In the genomic region with DNA sequence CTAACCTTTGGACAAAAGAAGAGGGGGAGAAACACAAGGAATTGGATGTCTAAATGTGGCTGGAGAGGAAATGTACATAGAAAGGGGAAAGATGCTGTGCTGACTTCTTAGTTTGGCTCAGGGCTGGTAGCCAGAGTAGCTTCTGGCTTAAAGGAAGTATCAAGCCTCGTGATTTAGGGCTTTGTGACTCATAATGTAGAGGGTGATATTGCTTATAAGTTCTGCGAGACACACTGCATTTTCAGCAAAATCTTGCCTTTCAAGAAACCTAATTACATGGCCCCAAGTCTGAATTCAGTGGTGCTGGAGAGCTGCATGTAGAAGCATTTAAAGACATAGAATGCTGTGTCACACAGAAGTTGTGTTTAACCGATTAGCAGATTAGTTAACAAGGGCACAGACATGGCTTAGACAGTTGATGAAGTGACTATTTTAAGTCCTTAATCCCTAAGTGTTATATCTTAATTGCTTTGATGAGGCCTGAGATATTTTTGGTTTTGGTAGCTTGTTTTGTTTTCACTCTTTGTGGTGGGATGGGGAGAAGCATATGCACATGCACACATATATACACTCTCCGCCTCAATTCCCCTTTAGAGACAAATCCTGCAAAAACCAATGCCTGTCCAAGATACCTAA, we compare ENCODE assay signal across 14 cellular contexts.
A peak's percentile ranks its signal among the peaks of the same experiment; 100 is the strongest.
DNase-seq lines count a peak whose midpoint lies in the region; ATAC-seq and TF ChIP-seq lines count a peak whose summit lies in the region.
"Had no signal": no experiment of that assay in that cellular context is flagged by ENCODE, and none has a peak within 500 bp of the region (broad histone marks: within the 10 kb centered on the region; RNA-seq: fewer than 3 reads in every experiment).

No MANE protein-coding gene starts in this region.

- no peak overlapping the region for H3K4me2 ChIP-seq in PC-3 (ENCODE audit: low read length)
- peak overlapping the region; percentile 25 for H3K4me2 ChIP-seq in smooth muscle cell

- no peak overlapping the region for H3K27ac Mint-ChIP-seq in activated CD4-positive, alpha-beta T cell treated with anti-CD3 and anti-CD28 coated beads, Interleukin-2, amount 10 ng/mL, durations not matched to agents 7 days and 5 days
- H3K27ac Mint-ChIP-seq: activated naive CD8-positive, alpha-beta T cell had no signal

- WGBS in smooth muscle cell (ENCODE audit: low lambda C conversion rate) = 30% methylated on average over 4 of the region's 4 CpGs

- H2AFZ ChIP-seq in PC-3 (ENCODE audit: low read length) (no peak overlapping the region), smooth muscle cell (ENCODE audit: low read depth) (no peak overlapping the region)

- no peaks in the 10 kb centered on the region for H4K20me1 ChIP-seq in PC-3 (ENCODE audit: low read length)
- H4K20me1 ChIP-seq in smooth muscle cell (ENCODE audit: low read depth) = peaks cover 3% of the 10 kb centered on the region

- DNase-seq in activated CD4-positive, alpha-beta T cell treated with anti-CD3 and anti-CD28 coated beads, Interleukin-2, amount 10 ng/mL, durations not matched to agents 7 days and 5 days = peak; percentile 30
- no peak for DNase-seq in activated CD4-positive, alpha-beta T cell treated with anti-CD3 and anti-CD28 coated beads, Interleukin-2, amount 50 U/mL, for 48 hours
- peak; percentile 50 for DNase-seq in PC-3
- no peak for DNase-seq in smooth muscle cell (lab: John Stamatoyannopoulos, UW; ENCODE audit: unreplicated experiment)
- no peak for DNase-seq in GF-D8 (lab: John Stamatoyannopoulos, UW)
- DNase-seq in HuH-7 (ENCODE audit: low spot score) = no peak
- DNase-seq: AML-193; GOT3; NCI-H345; stimulated activated CD4-positive, alpha-beta T cell treated with anti-CD3 and anti-CD28 coated beads, Interleukin-1b, Interleukin-23, amount 100 ng/mL, for 48 hours had no signal

- ATAC-seq in PC-3 = peak; percentile 84
- ATAC-seq in esophagus mucosa = peak; percentile 56
- ATAC-seq in GM18861 (IDR thresholded peaks at IDR 0.05; ENCODE audit: unreplicated experiment) = no peak
- ATAC-seq: foreskin keratinocyte had no signal

- H3K4me1 Mint-ChIP-seq in activated CD4-positive, alpha-beta T cell treated with anti-CD3 and anti-CD28 coated beads, Interleukin-2, amount 10 ng/mL, durations not matched to agents 7 days and 5 days = peaks cover 42% of the 10 kb centered on the region

- POLR2A ChIA-PET in activated CD4-positive, alpha-beta T cell treated with anti-CD3 and anti-CD28 coated beads, Interleukin-2, amount 10 ng/mL, durations not matched to agents 7 days and 5 days (lab: Charles Lee) = interaction anchor here (0.7 kb wide), 1 partner anchor 945 kb away, joined by 3 read pairs; no protein-coding TSS in a partner anchor
- POLR2A ChIA-PET in PC-3 (lab: Charles Lee; ENCODE audit: unreplicated experiment) = no interaction called here

- no peaks in the 10 kb centered on the region for H3K27me3 ChIP-seq in PC-3 (ENCODE audit: low read length)
- no peaks in the 10 kb centered on the region for H3K27me3 ChIP-seq in smooth muscle cell (ENCODE audit: low read depth)
- H3K27me3 ChIP-seq: foreskin keratinocyte had no signal

- intact Hi-C loops in PC-3 (cut with micrococcal nuclease) = loop anchor here (1.0 to 10.0 kb wide), 4 partner anchors 29 to 301 kb away; no protein-coding TSS in a partner anchor

- no peaks in the 10 kb centered on the region for H3K27me3 Mint-ChIP-seq in activated CD4-positive, alpha-beta T cell treated with anti-CD3 and anti-CD28 coated beads, Interleukin-2, amount 10 ng/mL, durations not matched to agents 7 days and 5 days
- H3K27me3 Mint-ChIP-seq: activated naive CD8-positive, alpha-beta T cell had no signal

- H3K27ac ChIP-seq in PC-3 (ENCODE audit: low read length) = no peak overlapping the region
- H3K27ac ChIP-seq in smooth muscle cell (ENCODE audit: low read depth) = peak overlapping the region; percentile 53
- H3K27ac ChIP-seq: foreskin keratinocyte had no signal

- no peaks in the 10 kb centered on the region for H3K9me2 ChIP-seq in PC-3 (replicated peaks; ENCODE audit: low read length)

- H3K79me2 ChIP-seq in PC-3 (ENCODE audit: low read length) (no peaks in the 10 kb centered on the region), smooth muscle cell (ENCODE audit: low read depth) (peaks cover 14% of the 10 kb centered on the region)

- CTCF ChIA-PET in activated CD4-positive, alpha-beta T cell treated with anti-CD3 and anti-CD28 coated beads, Interleukin-2, amount 10 ng/mL, durations not matched to agents 7 days and 5 days (lab: Charles Lee) = interaction anchor here (1.0 to 2.2 kb wide), 8 partner anchors 10 to 371 kb away, joined by 3 to 6 read pairs (median 3); no protein-coding TSS in a partner anchor
- CTCF ChIA-PET in PC-3 (lab: Charles Lee) = interaction anchor here (0.5 to 1.4 kb wide), 2 partner anchors 351 to 371 kb away, joined by 4 to 7 read pairs; no protein-coding TSS in a partner anchor

- H3K36me3 Mint-ChIP-seq in activated CD4-positive, alpha-beta T cell treated with anti-CD3 and anti-CD28 coated beads, Interleukin-2, amount 10 ng/mL, durations not matched to agents 7 days and 5 days (ENCODE audit: low read depth) = peaks cover 2% of the 10 kb centered on the region
- H3K36me3 Mint-ChIP-seq: activated naive CD8-positive, alpha-beta T cell had no signal

- H3K36me3 ChIP-seq in PC-3 (ENCODE audit: low read depth, low read length) = peaks cover 5% of the 10 kb centered on the region
- H3K36me3 ChIP-seq in smooth muscle cell (ENCODE audit: low read depth) = no peaks in the 10 kb centered on the region

- peaks cover 11% of the 10 kb centered on the region for H3K4me1 ChIP-seq in PC-3 (ENCODE audit: insufficient read depth, low read length)
- no peaks in the 10 kb centered on the region for H3K4me1 ChIP-seq in smooth muscle cell (ENCODE audit: low read depth)
- H3K4me1 ChIP-seq: foreskin keratinocyte had no signal

- no peak overlapping the region for H3K4me3 Mint-ChIP-seq in activated CD4-positive, alpha-beta T cell treated with anti-CD3 and anti-CD28 coated beads, Interleukin-2, amount 10 ng/mL, durations not matched to agents 7 days and 5 days
- H3K4me3 Mint-ChIP-seq: activated naive CD8-positive, alpha-beta T cell had no signal

- H3K9me3 Mint-ChIP-seq in activated CD4-positive, alpha-beta T cell treated with anti-CD3 and anti-CD28 coated beads, Interleukin-2, amount 10 ng/mL, durations not matched to agents 7 days and 5 days = no peaks in the 10 kb centered on the region

- H3K9ac ChIP-seq in PC-3 (ENCODE audit: low read length) (no peak overlapping the region), smooth muscle cell (ENCODE audit: low read depth) (no peak overlapping the region)

- TF ChIP-seq CTCF in PC-3 (conservative IDR thresholded peaks at IDR 0.05; ENCODE audit: low read depth, low read length) (no peak), smooth muscle cell (IDR thresholded peaks at IDR 0.05; ENCODE audit: borderline replicate concordance, insufficient read depth, poor library complexity, severe bottlenecking) (no peak)

- H3K4me3 ChIP-seq in PC-3 (ENCODE audit: low read length) = no peak overlapping the region
- no peak overlapping the region for H3K4me3 ChIP-seq in smooth muscle cell

- no TSS peak for BruUV-seq in PC-3 (replicated peaks; lab: Mats Ljungman, UMichigan)

- H3F3A ChIP-seq in PC-3 (ENCODE audit: low read length, unreplicated experiment) = no peaks in the 10 kb centered on the region
- H3F3A ChIP-seq in smooth muscle cell (ENCODE audit: low read depth) = peaks cover 30% of the 10 kb centered on the region

- no peaks in the 10 kb centered on the region for H3K9me3 ChIP-seq in PC-3 (ENCODE audit: low read length)
- H3K9me3 ChIP-seq in smooth muscle cell (replicated peaks; ENCODE audit: low read depth) = no peaks in the 10 kb centered on the region

Comparison
In these comparisons a context has a peak if more than half of its experiments do, and no peak if none do; other contexts are left out.
1. DNase-seq: peak in activated CD4-positive, alpha-beta T cell treated with anti-CD3 and anti-CD28 coated beads, Interleukin-2, amount 10 ng/mL, durations not matched to agents 7 days and 5 days (single experiment) and PC-3 (single experiment); none in activated CD4-positive, alpha-beta T cell treated with anti-CD3 and anti-CD28 coated beads, Interleukin-2, amount 50 U/mL, for 48 hours (0 of 2), smooth muscle cell (single experiment), GF-D8 (single experiment) and HuH-7 (single experiment).